11 cellular contexts compared by ENCODE assay signal in the genomic region with DNA sequence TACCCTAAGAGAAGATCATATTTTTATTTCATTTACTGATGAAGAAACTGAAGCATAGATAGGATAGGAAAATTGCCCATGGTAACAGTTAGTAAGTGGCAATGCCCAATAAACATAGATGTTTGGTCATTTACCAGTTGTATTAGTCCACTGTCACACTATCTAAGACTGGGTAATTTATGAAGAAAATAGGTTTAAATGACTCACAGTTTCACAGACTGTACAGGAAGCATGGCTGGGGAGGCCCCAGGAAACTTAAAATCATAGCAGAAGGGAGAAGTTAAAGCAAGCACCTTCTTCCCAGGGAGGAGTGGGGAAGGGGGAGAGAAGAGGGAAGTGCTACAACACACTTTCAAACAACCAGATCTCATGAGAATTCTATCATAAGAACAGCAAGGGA. TPM values are rescaled to one million over a fixed set of nuclear protein-coding genes. Genes with fewer than 3 reads are reported as not detected.
DNase-seq lines count a peak whose midpoint lies in the region; ATAC-seq and TF ChIP-seq lines count a peak whose summit lies in the region.
"Had no signal": no experiment of that assay in that cellular context is flagged by ENCODE, and none has a peak within 500 bp of the region (broad histone marks: within the 10 kb centered on the region; RNA-seq: fewer than 3 reads in every experiment).

No MANE protein-coding gene starts in this region.

- CTCF ChIA-PET in CD4-positive, alpha-beta T cell (lab: Charles Lee), result interaction anchor here (0.7 kb wide), 1 partner anchor 281 kb away, joined by 3 read pairs; no protein-coding TSS in a partner anchor

- H3K4me3 ChIP-seq in OCI-LY3 (ENCODE audit: low read length), result no peak overlapping the region
- H3K4me3 ChIP-seq: uterus had no signal

- H3K27me3 Mint-ChIP-seq in CD4-positive, alpha-beta T cell, result peaks cover 62% of the 10 kb centered on the region

- H3K4me3 Mint-ChIP-seq in CD4-positive, alpha-beta T cell, result no peak overlapping the region
- H3K4me3 Mint-ChIP-seq: effector memory CD8-positive, alpha-beta T cell had no signal

- H3K4me1 ChIP-seq in OCI-LY3 (ENCODE audit: low read length), result peaks cover 25% of the 10 kb centered on the region
- H3K4me1 ChIP-seq: BE2C, uterus had no signal

- POLR2A ChIA-PET in CD4-positive, alpha-beta T cell (lab: Charles Lee), result no interaction called here

- TF ChIP-seq CTCF in OCI-LY3 (IDR thresholded peaks at IDR 0.05; ENCODE audit: low read depth, low read length), result no peak
- TF ChIP-seq CTCF in CD4-positive, alpha-beta T cell (IDR thresholded peaks at IDR 0.05), result no peak

- H3K27ac Mint-ChIP-seq in CD4-positive, alpha-beta T cell, result no peak overlapping the region
- H3K27ac Mint-ChIP-seq: effector memory CD8-positive, alpha-beta T cell had no signal

- no peaks in the 10 kb centered on the region for H3K36me3 Mint-ChIP-seq in CD4-positive, alpha-beta T cell (ENCODE audit: low read depth)

- no peaks in the 10 kb centered on the region for H3K36me3 ChIP-seq in OCI-LY3 (replicated peaks; ENCODE audit: low read depth, low read length)
- H3K36me3 ChIP-seq: BE2C, uterus had no signal

- ATAC-seq in GM18511 (IDR thresholded peaks at IDR 0.05; ENCODE audit: unreplicated experiment) (peak; percentile 84), GM21360 (IDR thresholded peaks at IDR 0.05; ENCODE audit: unreplicated experiment) (peak; percentile 53), HG03045 (IDR thresholded peaks at IDR 0.05; ENCODE audit: unreplicated experiment) (peak; percentile 53), GM19324 (IDR thresholded peaks at IDR 0.05; ENCODE audit: low FRiP score, unreplicated experiment) (no peak)
- no peak for ATAC-seq in CD4-positive, alpha-beta T cell (ENCODE audit: poor library complexity)
- ATAC-seq: effector memory CD8-positive, alpha-beta T cell had no signal

- H3K9me3 Mint-ChIP-seq in CD4-positive, alpha-beta T cell, result no peaks in the 10 kb centered on the region
- H3K9me3 Mint-ChIP-seq: effector memory CD8-positive, alpha-beta T cell had no signal

- no peak overlapping the region for H3K27ac ChIP-seq in OCI-LY3 (ENCODE audit: low read length)
- H3K27ac ChIP-seq in CD4-positive, alpha-beta T cell (ENCODE audit: low read depth, low read length), result no peak overlapping the region
- H3K27ac ChIP-seq: uterus had no signal

- no peaks in the 10 kb centered on the region for H4K20me1 ChIP-seq in OCI-LY3 (ENCODE audit: insufficient read depth, low read length)

- DNase-seq in ecto neural progenitor cell (ENCODE audit: low spot score), result no peak
- no peak for DNase-seq in anterior cingulate cortex (lab: John Stamatoyannopoulos, UW)
- no peak for DNase-seq in CD4-positive, alpha-beta T cell
- DNase-seq: BE2C; effector memory CD8-positive, alpha-beta T cell; uterus had no signal

- H3K79me2 ChIP-seq in OCI-LY3 (ENCODE audit: low read length), result no peaks in the 10 kb centered on the region

- H2AFZ ChIP-seq in OCI-LY3 (ENCODE audit: low read depth, low read length), result no peak overlapping the region

- peak overlapping the region; percentile 45 for H3K4me2 ChIP-seq in OCI-LY3 (ENCODE audit: low read length)

- H3K9ac ChIP-seq in OCI-LY3 (ENCODE audit: low read length), result no peak overlapping the region

- intact Hi-C loops in CD4-positive, alpha-beta T cell (cut with DNase I, micrococcal nuclease), result no loop called here

- H3K4me1 Mint-ChIP-seq in CD4-positive, alpha-beta T cell (ENCODE audit: low read depth), result no peaks in the 10 kb centered on the region

- no peaks in the 10 kb centered on the region for H3K27me3 ChIP-seq in OCI-LY3 (ENCODE audit: low read depth, low read length)
- H3K27me3 ChIP-seq in CD4-positive, alpha-beta T cell (ENCODE audit: control insufficient read depth, insufficient read depth, low read length), result peaks cover 22% of the 10 kb centered on the region
- H3K27me3 ChIP-seq: BE2C had no signal

- no peaks in the 10 kb centered on the region for H3K9me3 ChIP-seq in OCI-LY3 (ENCODE audit: insufficient read depth, low read length)
- no peaks in the 10 kb centered on the region for H3K9me3 ChIP-seq in CD4-positive, alpha-beta T cell (ENCODE audit: control insufficient read depth, low read length)
- H3K9me3 ChIP-seq: BE2C, uterus had no signal

RNA-seq across cellular contexts. Expression of a gene that starts 23.4 kb away (rescaled TPM):
- 100 to 1,000 TPM; 290 to 319 TPM for total RNA-seq in CD4-positive, alpha-beta T cell

Comparison
In these comparisons a context has a peak if more than half of its experiments do, and no peak if none do; other contexts are left out.
1. ATAC-seq: peak in GM18511 (single experiment), GM21360 (single experiment) and HG03045 (single experiment); none in GM19324 (single experiment) and CD4-positive, alpha-beta T cell (single experiment).